8 cellular contexts compared by ENCODE assay signal in the genomic region with DNA sequence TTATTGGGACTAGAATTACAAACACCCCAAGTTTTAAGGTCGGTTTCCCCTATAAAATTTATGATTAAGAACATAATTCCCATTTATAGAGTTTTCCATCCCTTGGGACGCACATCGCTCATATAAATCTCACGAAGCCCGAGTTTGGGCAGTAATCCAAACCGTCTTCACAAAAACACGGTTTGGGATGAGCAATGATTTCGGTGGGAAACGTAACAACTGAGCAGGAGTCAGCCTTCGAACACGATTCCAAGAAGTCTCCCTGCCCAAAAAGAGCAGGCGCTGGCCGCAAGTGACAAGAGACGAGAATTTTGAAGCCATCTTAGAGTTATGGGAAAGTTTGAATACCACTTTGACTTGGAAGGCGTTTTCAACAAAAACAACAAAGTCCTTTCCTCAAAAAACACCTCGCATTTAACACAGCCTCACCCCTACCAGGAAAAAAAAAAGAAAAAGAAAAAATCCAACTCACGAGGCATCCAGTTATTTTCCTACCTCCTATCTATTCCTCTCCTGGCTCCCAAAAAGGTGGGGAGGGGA.
DNase-seq lines count a peak whose midpoint lies in the region; ATAC-seq and TF ChIP-seq lines count a peak whose summit lies in the region.

No MANE protein-coding gene starts in this region.

- TF ChIP-seq CTCF in OCI-LY1 (IDR thresholded peaks at IDR 0.05; ENCODE audit: low read length): no peak
- TF ChIP-seq CTCF in nephron (IDR thresholded peaks at IDR 0.05; ENCODE audit: unreplicated experiment in 3 of 3): no peak

- peaks cover 28% of the 10 kb centered on the region for H3K4me1 ChIP-seq in OCI-LY1 (ENCODE audit: insufficient read depth, low read length, severe bottlenecking)

- no peak for ATAC-seq in effector memory CD8-positive, alpha-beta T cell (replicated peaks)
- no peak for ATAC-seq in HG03196 (IDR thresholded peaks at IDR 0.05; ENCODE audit: unreplicated experiment)
- ATAC-seq in GM21447 (IDR thresholded peaks at IDR 0.05; ENCODE audit: unreplicated experiment): no peak

- no peaks in the 10 kb centered on the region for H3K27me3 ChIP-seq in OCI-LY1 (ENCODE audit: insufficient read depth, low read length)

- H3K4me1 Mint-ChIP-seq in effector memory CD8-positive, alpha-beta T cell (ENCODE audit: low read depth in 2 of 2): peaks cover 17 to 26% of the 10 kb centered on the region in 2 donors
- H3K4me1 Mint-ChIP-seq in nephron: peaks cover 28% of the 10 kb centered on the region

- no peaks in the 10 kb centered on the region for H3K9me3 ChIP-seq in OCI-LY1 (ENCODE audit: low read length)

- H3K9ac ChIP-seq in OCI-LY1 (ENCODE audit: low read length): peak overlapping the region; percentile 89

- H3K27ac Mint-ChIP-seq in effector memory CD8-positive, alpha-beta T cell: peak overlapping the region; percentile 68 to 87
- peak overlapping the region; percentile 99 to 100 (median 100) for H3K27ac Mint-ChIP-seq in nephron

- H3K4me3 Mint-ChIP-seq in effector memory CD8-positive, alpha-beta T cell: peak overlapping the region; percentile 70 to 73
- H3K4me3 Mint-ChIP-seq in nephron: peak overlapping the region; percentile 91 to 98 (median 92)

- H3K9me2 ChIP-seq in OCI-LY1 (ENCODE audit: low read depth, low read length): no peaks in the 10 kb centered on the region

- H3K27ac ChIP-seq in OCI-LY1 (ENCODE audit: low read depth, low read length, poor library complexity, severe bottlenecking): no peak overlapping the region

- peaks cover 18% of the 10 kb centered on the region for H3K36me3 Mint-ChIP-seq in effector memory CD8-positive, alpha-beta T cell (ENCODE audit: insufficient read depth)
- peaks cover 18% of the 10 kb centered on the region for H3K36me3 Mint-ChIP-seq in nephron (ENCODE audit: low read depth)

- H3F3A ChIP-seq in OCI-LY1 (ENCODE audit: insufficient read depth, low read length): no peaks in the 10 kb centered on the region

- no peaks in the 10 kb centered on the region for H3K9me3 Mint-ChIP-seq in effector memory CD8-positive, alpha-beta T cell
- no peaks in the 10 kb centered on the region for H3K9me3 Mint-ChIP-seq in nephron

- H3K36me3 ChIP-seq in OCI-LY1 (ENCODE audit: insufficient read depth, low read length): peaks cover 21% of the 10 kb centered on the region

- peak overlapping the region; percentile 86 for H3K4me3 ChIP-seq in OCI-LY1 (ENCODE audit: low read depth, low read length, poor library complexity, severe bottlenecking)

- DNase-seq in GM03348 (ENCODE audit: low spot score) (peak; percentile 53), AML-193 (lab: John Stamatoyannopoulos, UW) (no peak), HK-2 (ENCODE audit: unreplicated experiment) (no peak)
- no peak for DNase-seq in effector memory CD8-positive, alpha-beta T cell

- no peaks in the 10 kb centered on the region for H4K20me1 ChIP-seq in OCI-LY1 (ENCODE audit: insufficient read depth, low read length)

- H3K79me2 ChIP-seq in OCI-LY1 (ENCODE audit: insufficient read depth, low read length): peaks cover 7% of the 10 kb centered on the region

- no peak overlapping the region for H2AFZ ChIP-seq in OCI-LY1 (ENCODE audit: low read length)

- peak overlapping the region; percentile 80 for H3K4me2 ChIP-seq in OCI-LY1 (ENCODE audit: low read length)

- no peaks in the 10 kb centered on the region for H3K27me3 Mint-ChIP-seq in effector memory CD8-positive, alpha-beta T cell
- H3K27me3 Mint-ChIP-seq in nephron (ENCODE audit: low read depth): peaks cover 14% of the 10 kb centered on the region
